In genomic region chr2:27362678-27363420, GRCh38 we compare ENCODE assay signal across 1 cellular context.
A peak's percentile ranks its signal among the peaks of the same experiment; 100 is the strongest.
TF ChIP-seq lines count a peak whose summit lies in the region.

No MANE protein-coding gene starts in this region.

TF ChIP-seq in HepG2, 621 proteins besides CTCF, POLR2A, EP300 and RAD21:
- TF ChIP-seq ZMAT5 (CRISPR knock-in tag; IDR thresholded peaks at IDR 0.05; ENCODE audit: borderline replicate concordance, low read depth) (no peak), POLR2G (IDR thresholded peaks at IDR 0.05; ENCODE audit: low read depth, low read length) (peak; percentile 40; the same call in 1 of the 2 replicates), PHF21A (CRISPR knock-in tag; IDR thresholded peaks at IDR 0.05) (no peak), IRF2 (CRISPR knock-in tag; IDR thresholded peaks at IDR 0.05) (0 out of 2 replicates have a peak, but pooled peaks have one; percentile 26), MXD4 (CRISPR knock-in tag; IDR thresholded peaks at IDR 0.05) (no peak), HNF1A (IDR thresholded peaks at IDR 0.05; ENCODE audit: low read depth) (no peak), HNF1A (CRISPR knock-in tag; IDR thresholded peaks at IDR 0.05; ENCODE audit: borderline replicate concordance) (no peak), SP4 (CRISPR knock-in tag; IDR thresholded peaks at IDR 0.05) (no peak), ZNF430 (CRISPR knock-in tag; IDR thresholded peaks at IDR 0.05) (no peak), GLI4 (CRISPR knock-in tag; IDR thresholded peaks at IDR 0.05; ENCODE audit: borderline replicate concordance) (no peak), ZNF850 (CRISPR knock-in tag; conservative IDR thresholded peaks at IDR 0.05) (no peak), MBD4 (IDR thresholded peaks at IDR 0.05; ENCODE audit: borderline replicate concordance, low read length) (0 out of 2 replicates have a peak, but pooled peaks have one; percentile 32), NFIC (IDR thresholded peaks at IDR 0.05; ENCODE audit: low read length) (0 out of 2 replicates have a peak, but pooled peaks have one; percentile 1), TCF7 (IDR thresholded peaks at IDR 0.05; ENCODE audit: low read depth) (no peak), RBFOX2 (IDR thresholded peaks at IDR 0.05; ENCODE audit: low read depth, low read length) (peak; percentile 62), PAF1 (CRISPR knock-in tag; IDR thresholded peaks at IDR 0.05) (peak; percentile 83), POLR2AphosphoS5 (IDR thresholded peaks at IDR 0.05; ENCODE audit: low read depth, low read length) (peak; percentile 63; the same call in 1 of the 2 replicates), ISX (CRISPR knock-in tag; conservative IDR thresholded peaks at IDR 0.05) (0 out of 2 replicates have a peak, but pooled peaks have one; percentile 29), AGO2 (optimal IDR thresholded peaks at IDR 0.05; ENCODE audit: low read depth, low read length) (peak; percentile 86), ZC3H13 (CRISPR knock-in tag; IDR thresholded peaks at IDR 0.05) (peak; percentile 60; the same call in 1 of the 2 replicates), SSRP1 (CRISPR knock-in tag; IDR thresholded peaks at IDR 0.05) (peak; percentile 80), POLR2AphosphoS2 (IDR thresholded peaks at IDR 0.05; ENCODE audit: low read depth, low read length) (0 out of 2 replicates have a peak, but pooled peaks have one; percentile 41), ZNF878 (CRISPR knock-in tag; IDR thresholded peaks at IDR 0.05) (no peak), ZFY (CRISPR knock-in tag; IDR thresholded peaks at IDR 0.05) (0 out of 2 replicates have a peak, but pooled peaks have one; percentile 19), SRSF4 (IDR thresholded peaks at IDR 0.05; ENCODE audit: low read depth, low read length, poor library complexity, severe bottlenecking) (peak; percentile 41)
- TF ChIP-seq, protein P1, sequence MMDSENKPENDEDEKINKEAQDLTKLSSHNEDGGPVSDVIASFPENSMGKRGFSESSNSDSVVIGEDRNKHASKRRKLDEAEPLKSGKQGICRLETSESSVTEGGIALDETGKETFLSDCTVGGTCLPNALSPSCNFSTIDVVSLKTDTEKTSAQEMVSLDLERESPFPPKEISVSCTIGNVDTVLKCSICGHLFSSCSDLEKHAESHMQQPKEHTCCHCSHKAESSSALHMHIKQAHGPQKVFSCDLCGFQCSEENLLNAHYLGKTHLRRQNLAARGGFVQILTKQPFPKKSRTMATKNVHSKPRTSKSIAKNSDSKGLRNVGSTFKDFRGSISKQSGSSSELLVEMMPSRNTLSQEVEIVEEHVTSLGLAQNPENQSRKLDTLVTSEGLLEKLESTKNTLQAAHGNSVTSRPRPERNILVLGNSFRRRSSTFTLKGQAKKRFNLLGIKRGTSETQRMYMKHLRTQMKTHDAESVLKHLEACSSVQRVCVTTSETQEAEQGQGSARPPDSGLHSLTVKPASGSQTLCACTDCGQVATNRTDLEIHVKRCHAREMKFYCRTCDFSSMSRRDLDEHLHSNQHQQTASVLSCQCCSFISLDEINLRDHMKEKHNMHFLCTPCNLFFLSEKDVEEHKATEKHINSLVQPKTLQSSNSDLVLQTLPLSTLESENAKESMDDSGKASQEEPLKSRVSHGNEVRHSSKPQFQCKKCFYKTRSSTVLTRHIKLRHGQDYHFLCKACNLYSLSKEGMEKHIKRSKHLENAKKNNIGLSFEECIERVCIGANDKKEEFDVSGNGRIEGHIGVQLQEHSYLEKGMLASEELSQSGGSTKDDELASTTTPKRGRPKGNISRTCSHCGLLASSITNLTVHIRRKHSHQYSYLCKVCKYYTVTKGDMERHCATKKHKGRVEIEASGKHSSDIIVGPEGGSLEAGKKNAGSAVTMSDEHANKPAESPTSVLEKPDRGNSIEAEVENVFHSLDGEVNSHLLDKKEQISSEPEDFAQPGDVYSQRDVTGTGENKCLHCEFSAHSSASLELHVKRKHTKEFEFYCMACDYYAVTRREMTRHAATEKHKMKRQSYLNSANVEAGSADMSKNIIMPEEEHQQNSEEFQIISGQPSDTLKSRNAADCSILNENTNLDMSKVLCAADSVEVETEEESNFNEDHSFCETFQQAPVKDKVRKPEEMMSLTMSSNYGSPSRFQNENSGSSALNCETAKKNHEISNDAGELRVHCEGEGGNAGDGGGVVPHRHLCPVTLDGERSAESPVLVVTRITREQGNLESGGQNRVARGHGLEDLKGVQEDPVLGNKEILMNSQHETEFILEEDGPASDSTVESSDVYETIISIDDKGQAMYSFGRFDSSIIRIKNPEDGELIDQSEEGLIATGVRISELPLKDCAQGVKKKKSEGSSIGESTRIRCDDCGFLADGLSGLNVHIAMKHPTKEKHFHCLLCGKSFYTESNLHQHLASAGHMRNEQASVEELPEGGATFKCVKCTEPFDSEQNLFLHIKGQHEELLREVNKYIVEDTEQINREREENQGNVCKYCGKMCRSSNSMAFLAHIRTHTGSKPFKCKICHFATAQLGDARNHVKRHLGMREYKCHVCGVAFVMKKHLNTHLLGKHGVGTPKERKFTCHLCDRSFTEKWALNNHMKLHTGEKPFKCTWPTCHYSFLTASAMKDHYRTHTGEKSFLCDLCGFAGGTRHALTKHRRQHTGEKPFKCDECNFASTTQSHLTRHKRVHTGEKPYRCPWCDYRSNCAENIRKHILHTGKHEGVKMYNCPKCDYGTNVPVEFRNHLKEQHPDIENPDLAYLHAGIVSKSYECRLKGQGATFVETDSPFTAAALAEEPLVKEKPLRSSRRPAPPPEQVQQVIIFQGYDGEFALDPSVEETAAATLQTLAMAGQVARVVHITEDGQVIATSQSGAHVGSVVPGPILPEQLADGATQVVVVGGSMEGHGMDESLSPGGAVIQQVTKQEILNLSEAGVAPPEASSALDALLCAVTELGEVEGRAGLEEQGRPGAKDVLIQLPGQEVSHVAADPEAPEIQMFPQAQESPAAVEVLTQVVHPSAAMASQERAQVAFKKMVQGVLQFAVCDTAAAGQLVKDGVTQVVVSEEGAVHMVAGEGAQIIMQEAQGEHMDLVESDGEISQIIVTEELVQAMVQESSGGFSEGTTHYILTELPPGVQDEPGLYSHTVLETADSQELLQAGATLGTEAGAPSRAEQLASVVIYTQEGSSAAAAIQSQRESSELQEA (CRISPR knock-in tag; IDR thresholded peaks at IDR 0.05; ENCODE audit: not compliant biosample characterization) = no peak
- TF ChIP-seq, protein P2, sequence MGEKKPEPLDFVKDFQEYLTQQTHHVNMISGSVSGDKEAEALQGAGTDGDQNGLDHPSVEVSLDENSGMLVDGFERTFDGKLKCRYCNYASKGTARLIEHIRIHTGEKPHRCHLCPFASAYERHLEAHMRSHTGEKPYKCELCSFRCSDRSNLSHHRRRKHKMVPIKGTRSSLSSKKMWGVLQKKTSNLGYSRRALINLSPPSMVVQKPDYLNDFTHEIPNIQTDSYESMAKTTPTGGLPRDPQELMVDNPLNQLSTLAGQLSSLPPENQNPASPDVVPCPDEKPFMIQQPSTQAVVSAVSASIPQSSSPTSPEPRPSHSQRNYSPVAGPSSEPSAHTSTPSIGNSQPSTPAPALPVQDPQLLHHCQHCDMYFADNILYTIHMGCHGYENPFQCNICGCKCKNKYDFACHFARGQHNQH (CRISPR knock-in tag; IDR thresholded peaks at IDR 0.05) = no peak
- TF ChIP-seq, protein P3, sequence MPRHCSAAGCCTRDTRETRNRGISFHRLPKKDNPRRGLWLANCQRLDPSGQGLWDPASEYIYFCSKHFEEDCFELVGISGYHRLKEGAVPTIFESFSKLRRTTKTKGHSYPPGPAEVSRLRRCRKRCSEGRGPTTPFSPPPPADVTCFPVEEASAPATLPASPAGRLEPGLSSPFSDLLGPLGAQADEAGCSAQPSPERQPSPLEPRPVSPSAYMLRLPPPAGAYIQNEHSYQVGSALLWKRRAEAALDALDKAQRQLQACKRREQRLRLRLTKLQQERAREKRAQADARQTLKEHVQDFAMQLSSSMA (CRISPR knock-in tag; IDR thresholded peaks at IDR 0.05) = no peak
